Comparison of ENCODE assay signal across 1 cellular context in genomic region chr22:40636380-40637180, GRCh38.
TF ChIP-seq lines count a peak whose summit lies in the region.

MRTFA (minus strand) TSS chr22:40636719.

TF ChIP-seq in SK-N-SH, 30 proteins besides CTCF, POLR2A, EP300 and RAD21 (continued from another document):
- TF ChIP-seq, protein P1, sequence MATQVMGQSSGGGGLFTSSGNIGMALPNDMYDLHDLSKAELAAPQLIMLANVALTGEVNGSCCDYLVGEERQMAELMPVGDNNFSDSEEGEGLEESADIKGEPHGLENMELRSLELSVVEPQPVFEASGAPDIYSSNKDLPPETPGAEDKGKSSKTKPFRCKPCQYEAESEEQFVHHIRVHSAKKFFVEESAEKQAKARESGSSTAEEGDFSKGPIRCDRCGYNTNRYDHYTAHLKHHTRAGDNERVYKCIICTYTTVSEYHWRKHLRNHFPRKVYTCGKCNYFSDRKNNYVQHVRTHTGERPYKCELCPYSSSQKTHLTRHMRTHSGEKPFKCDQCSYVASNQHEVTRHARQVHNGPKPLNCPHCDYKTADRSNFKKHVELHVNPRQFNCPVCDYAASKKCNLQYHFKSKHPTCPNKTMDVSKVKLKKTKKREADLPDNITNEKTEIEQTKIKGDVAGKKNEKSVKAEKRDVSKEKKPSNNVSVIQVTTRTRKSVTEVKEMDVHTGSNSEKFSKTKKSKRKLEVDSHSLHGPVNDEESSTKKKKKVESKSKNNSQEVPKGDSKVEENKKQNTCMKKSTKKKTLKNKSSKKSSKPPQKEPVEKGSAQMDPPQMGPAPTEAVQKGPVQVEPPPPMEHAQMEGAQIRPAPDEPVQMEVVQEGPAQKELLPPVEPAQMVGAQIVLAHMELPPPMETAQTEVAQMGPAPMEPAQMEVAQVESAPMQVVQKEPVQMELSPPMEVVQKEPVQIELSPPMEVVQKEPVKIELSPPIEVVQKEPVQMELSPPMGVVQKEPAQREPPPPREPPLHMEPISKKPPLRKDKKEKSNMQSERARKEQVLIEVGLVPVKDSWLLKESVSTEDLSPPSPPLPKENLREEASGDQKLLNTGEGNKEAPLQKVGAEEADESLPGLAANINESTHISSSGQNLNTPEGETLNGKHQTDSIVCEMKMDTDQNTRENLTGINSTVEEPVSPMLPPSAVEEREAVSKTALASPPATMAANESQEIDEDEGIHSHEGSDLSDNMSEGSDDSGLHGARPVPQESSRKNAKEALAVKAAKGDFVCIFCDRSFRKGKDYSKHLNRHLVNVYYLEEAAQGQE (IDR thresholded peaks at IDR 0.05; ENCODE audit: low read depth, low read length): no peak
